9 cellular contexts compared by ENCODE assay signal in genomic region chr19:52286256-52286655, GRCh38. TPM values are rescaled to one million over a fixed set of nuclear protein-coding genes. Genes with fewer than 3 reads are reported as not detected.
"Had no signal": no experiment of that assay in that cellular context is flagged by ENCODE, and none has a peak within 500 bp of the region (broad histone marks: within the 10 kb centered on the region; RNA-seq: fewer than 3 reads in every experiment).

No MANE protein-coding gene starts in this region.

- H3K27ac Mint-ChIP-seq: HFFc6 had no signal

- H3K4me3 ChIP-seq: GM23248, HAP-1, K562 had no signal

- H3K27ac ChIP-seq: GM23248 had no signal

- H3K9me3 ChIP-seq: HAP-1 had no signal

- H3K4me3 Mint-ChIP-seq: HFFc6 had no signal

- DNase-seq: GM23248, GOT3, H7, HFFc6, IMR-90 had no signal

- ATAC-seq: HCT116, K562 had no signal

- H3K4me1 ChIP-seq: HAP-1 had no signal

RNA-seq across cellular contexts. Expression of gene ZNF610, which starts 49.8 kb away (rescaled TPM):
- total RNA-seq: HT-29, K562 had no signal
